ENCODE assay signal across 14 cellular contexts in the genomic region with DNA sequence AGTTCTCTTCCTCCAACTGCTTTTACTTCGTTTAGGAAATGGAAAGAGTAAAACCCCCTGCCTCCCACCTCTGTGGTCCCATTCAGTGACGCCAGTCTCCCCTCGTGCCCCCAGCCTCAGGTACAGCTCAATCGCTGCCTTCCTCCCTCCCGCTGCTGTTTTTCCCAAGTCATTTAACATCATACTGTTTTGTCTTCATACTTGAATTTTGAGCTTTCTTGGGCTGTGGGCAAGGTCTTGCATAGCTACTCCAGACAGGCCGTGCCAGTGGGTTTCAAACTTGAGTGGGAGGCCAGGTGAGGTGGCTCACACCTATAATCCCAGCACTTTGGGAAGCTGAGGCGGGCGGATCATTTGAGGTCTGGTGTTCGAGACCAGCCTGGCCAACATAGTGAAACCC.
DNase-seq lines count a peak whose midpoint lies in the region; ATAC-seq and TF ChIP-seq lines count a peak whose summit lies in the region.
"Had no signal": no experiment of that assay in that cellular context is flagged by ENCODE, and none has a peak within 500 bp of the region (broad histone marks: within the 10 kb centered on the region; RNA-seq: fewer than 3 reads in every experiment).

No MANE protein-coding gene starts in this region.

- no peak overlapping the region for H3K4me3 ChIP-seq in ACC112 (ENCODE audit: low read depth, low read length)
- H3K4me3 ChIP-seq in HCT116 (replicated peaks in 1 of 2; ENCODE audit: low read depth in 1 of 2, low read length in 2 of 2): peak overlapping the region in 1 of 2 experiments; percentile 29; a peak in 1 of 4 replicates
- no peak overlapping the region for H3K4me3 ChIP-seq in osteoblast (ENCODE audit: insufficient read depth, low read length)
- no peak overlapping the region for H3K4me3 ChIP-seq in MG63

- no peak overlapping the region for H3K4me3 Mint-ChIP-seq in effector memory CD8-positive, alpha-beta T cell

- no peaks in the 10 kb centered on the region for H3K9me2 ChIP-seq in HCT116 (ENCODE audit: insufficient read depth)

- H3K36me3 ChIP-seq in ACC112 (ENCODE audit: insufficient read depth, low read length) (no peaks in the 10 kb centered on the region), HCT116 (ENCODE audit: control insufficient read depth in 1 of 2, insufficient read depth in 2 of 2, low read length in 2 of 2) (no peaks in the 10 kb centered on the region), osteoblast (ENCODE audit: insufficient read depth, low read length) (no peaks in the 10 kb centered on the region), MG63 (no peaks in the 10 kb centered on the region; the same call in 1 of the 2 replicates)

- peaks cover 18 to 22% of the 10 kb centered on the region in 2 donors for H3K4me1 Mint-ChIP-seq in effector memory CD8-positive, alpha-beta T cell (ENCODE audit: low read depth in 2 of 2)

- H3K9ac ChIP-seq in HCT116 (ENCODE audit: low read length): peak overlapping the region; percentile 59
- H3K9ac ChIP-seq: parathyroid adenoma had no signal

- H3K9me3 Mint-ChIP-seq in effector memory CD8-positive, alpha-beta T cell: no peaks in the 10 kb centered on the region

- intact Hi-C loops in HCT116 (cut with micrococcal nuclease): no loop called here

- H4K20me1 ChIP-seq in HCT116 (ENCODE audit: insufficient read depth): no peaks in the 10 kb centered on the region
- H4K20me1 ChIP-seq in osteoblast (ENCODE audit: insufficient read depth, low read length): no peaks in the 10 kb centered on the region

- ATAC-seq in HCT116: no peak
- no peak for ATAC-seq in effector memory CD8-positive, alpha-beta T cell (replicated peaks)

- no peaks in the 10 kb centered on the region for H3K9me3 ChIP-seq in HCT116 (ENCODE audit: control insufficient read depth in 1 of 2, insufficient read depth in 1 of 2, low read depth in 1 of 2, low read length in 2 of 2)
- no peaks in the 10 kb centered on the region for H3K9me3 ChIP-seq in osteoblast (ENCODE audit: low read depth, low read length)
- H3K9me3 ChIP-seq in MG63: no peaks in the 10 kb centered on the region

- no peaks in the 10 kb centered on the region for H3K27me3 ChIP-seq in ACC112 (ENCODE audit: insufficient read depth, low read length)
- H3K27me3 ChIP-seq in HCT116 (ENCODE audit: insufficient read depth, low read length): no peaks in the 10 kb centered on the region
- H3K27me3 ChIP-seq in osteoblast (ENCODE audit: insufficient read depth, low read length): no peaks in the 10 kb centered on the region
- H3K27me3 ChIP-seq in MG63: no peaks in the 10 kb centered on the region

- DNase-seq in HCT116 (ENCODE audit: low read depth, low spot score) (no peak), osteoblast (ENCODE audit: insufficient read length, low spot score, missing footprints) (no peak), NCI-H1417 treated with DMSO at 0.1 percent for 48 hours (lab: John Stamatoyannopoulos, UW) (no peak), MG63 (no peak), DMS114 treated with DMSO at 0.1 percent for 48 hours (lab: John Stamatoyannopoulos, UW; ENCODE audit: unreplicated experiment) (no peak)
- DNase-seq in effector memory CD8-positive, alpha-beta T cell: no peak
- no peak for DNase-seq in activated CD8-positive, alpha-beta memory T cell treated with anti-CD3 and anti-CD28 coated beads, Interleukin-2, amount 50 U/mL, for 4 hours
- DNase-seq: activated CD8-positive, alpha-beta memory T cell treated with anti-CD3 and anti-CD28 coated beads, Interleukin-2, amount 50 U/mL, for 48 hours; EL; NCI-H1092 treated with DMSO at 0.1 percent for 48 hours; RPMI8226; stimulated activated CD8-positive, alpha-beta memory T cell treated with anti-CD3 and anti-CD28 coated beads, Interleukin-4, amount 100 ng/mL, for 48 hours had no signal

- H3K27ac Mint-ChIP-seq in effector memory CD8-positive, alpha-beta T cell: peak overlapping the region; percentile 84 to 85

- no peak for TF ChIP-seq RAD21 in HCT116 (IDR thresholded peaks at IDR 0.05; ENCODE audit: low read depth)

- H3K79me2 ChIP-seq in ACC112 (ENCODE audit: control insufficient read depth, insufficient read depth, low read length, unreplicated experiment): peaks cover 5% of the 10 kb centered on the region
- H3K79me2 ChIP-seq in HCT116 (ENCODE audit: insufficient read depth, low read length): no peaks in the 10 kb centered on the region
- H3K79me2 ChIP-seq in osteoblast (ENCODE audit: insufficient read depth, low read length): peaks cover 10% of the 10 kb centered on the region

- H2AFZ ChIP-seq in ACC112 (ENCODE audit: low read length, unreplicated experiment) (no peak overlapping the region), HCT116 (ENCODE audit: low read depth, low read length, poor library complexity, severe bottlenecking) (no peak overlapping the region), osteoblast (ENCODE audit: low read length) (no peak overlapping the region)
- H2AFZ ChIP-seq: parathyroid adenoma had no signal

- H3K4me1 ChIP-seq in ACC112 (ENCODE audit: control insufficient read depth, insufficient read depth, low read length, unreplicated experiment): peaks cover 33% of the 10 kb centered on the region
- H3K4me1 ChIP-seq in HCT116 (ENCODE audit: control insufficient read depth in 1 of 2, insufficient read depth in 2 of 2, low read length in 2 of 2): peaks cover 22 to 25% of the 10 kb centered on the region in 2 experiments
- peaks cover 39% of the 10 kb centered on the region for H3K4me1 ChIP-seq in osteoblast (ENCODE audit: insufficient read depth, low read length)

- H3K27me3 Mint-ChIP-seq in effector memory CD8-positive, alpha-beta T cell: no peaks in the 10 kb centered on the region

- CTCF ChIA-PET in HCT116 (lab: Charles Lee): interaction anchor here (1.8 kb wide), 2 partner anchors 10 to 844 kb away, joined by 7 to 8 read pairs; no protein-coding TSS in a partner anchor

- RAD21 ChIA-PET in HCT116 (lab: Charles Lee; ENCODE audit: low non-redundant PET in 1 of 2, low total read pairs in 2 of 2, uncharacterized antibody in 2 of 2, unreplicated experiment in 2 of 2): no interaction called here

- POLR2A ChIA-PET in HCT116 (lab: Charles Lee): interaction anchor here (1.0 kb wide), 1 partner anchor 12 kb away, joined by 3 read pairs; no protein-coding TSS in a partner anchor

- TF ChIP-seq CTCF in HCT116 (IDR thresholded peaks at IDR 0.05 in 2 of 3, conservative IDR thresholded peaks at IDR 0.05 in 1 of 3; ENCODE audit: borderline replicate concordance in 1 of 3, insufficient read depth in 1 of 3, low read depth in 2 of 3, low read length in 2 of 3) (no peak), osteoblast (IDR thresholded peaks at IDR 0.05; ENCODE audit: extremely low read depth, low read depth, low read length) (no peak)

- H3K4me2 ChIP-seq in HCT116 (ENCODE audit: low read length) (peak overlapping the region; percentile 82), osteoblast (ENCODE audit: insufficient read depth, low read length) (no peak overlapping the region)

- H3K27ac ChIP-seq in ACC112 (ENCODE audit: low read depth, low read length) (peak overlapping the region; percentile 83), HCT116 (ENCODE audit: low read depth, low read length) (peak overlapping the region; percentile 81), osteoblast (ENCODE audit: low read depth, low read length) (peak overlapping the region; percentile 90)
- H3K27ac ChIP-seq: parathyroid adenoma had no signal

- no peak for TF ChIP-seq POLR2A in HCT116 (IDR thresholded peaks at IDR 0.05; ENCODE audit: borderline replicate concordance, extremely low read depth, insufficient read depth, insufficient read length)

- no peaks in the 10 kb centered on the region for H3K36me3 Mint-ChIP-seq in effector memory CD8-positive, alpha-beta T cell (ENCODE audit: insufficient read depth)

- no TSS peak for BruUV-seq in HCT116 (replicated peaks; lab: Mats Ljungman, UMichigan)

TF ChIP-seq in HCT116, 20 proteins besides CTCF, POLR2A, EP300 and RAD21:
- TF ChIP-seq SP1 (IDR thresholded peaks at IDR 0.05; ENCODE audit: low read depth) (no peak), FOSL1 (IDR thresholded peaks at IDR 0.05; ENCODE audit: low read depth) (no peak), EGR1 (IDR thresholded peaks at IDR 0.05; ENCODE audit: low read depth) (no peak), YY1 (IDR thresholded peaks at IDR 0.05; ENCODE audit: extremely low read depth, insufficient replicate concordance, low read depth, low read length) (no peak), ZBTB33 (IDR thresholded peaks at IDR 0.05; ENCODE audit: extremely low read depth, insufficient replicate concordance, low read length) (no peak)
